Comparison of ENCODE assay signal across 12 cellular contexts in genomic region chr6:150144294-150144868, GRCh38. TPM values are rescaled to one million over a fixed set of nuclear protein-coding genes. Genes with fewer than 3 reads are reported as not detected.
A peak's percentile ranks its signal among the peaks of the same experiment; 100 is the strongest.
DNase-seq lines count a peak whose midpoint lies in the region; ATAC-seq, FAIRE-seq and TF ChIP-seq lines count a peak whose summit lies in the region.
"Had no signal": no experiment of that assay in that cellular context is flagged by ENCODE, and none has a peak within 500 bp of the region (broad histone marks: within the 10 kb centered on the region; RNA-seq: fewer than 3 reads in every experiment).

No MANE protein-coding gene starts in this region.

- intact Hi-C loops in uterus (cut with DNase I; ENCODE audit: low total_unique reads), result no loop called here

- H3K36me3 ChIP-seq in bronchial epithelial cell (ENCODE audit: control insufficient read depth, insufficient read depth, low read length) (peaks cover 9% of the 10 kb centered on the region), lung (ENCODE audit: control insufficient read depth in 2 of 2, insufficient read depth in 2 of 2, low read length in 2 of 2) (no peaks in the 10 kb centered on the region), uterus (no peaks in the 10 kb centered on the region)

- TF ChIP-seq CTCF in bronchial epithelial cell (IDR thresholded peaks at IDR 0.05; ENCODE audit: insufficient read depth, low read length, severe bottlenecking) (no peak), lung (IDR thresholded peaks at IDR 0.05; ENCODE audit: control extremely low read depth, extremely low read depth) (no peak), uterus (IDR thresholded peaks at IDR 0.05) (no peak), GM20000 (IDR thresholded peaks at IDR 0.05; ENCODE audit: extremely low read depth, missing control alignments) (no peak)

- no peak for DNase-seq in stimulated activated naive CD8-positive, alpha-beta T cell treated with anti-CD3 and anti-CD28 coated beads, Interleukin-15, amount 100 ng/mL, for 72 hours
- peak; percentile 60 for DNase-seq in bronchial epithelial cell (ENCODE audit: low read depth)
- DNase-seq in lung (ENCODE audit: low spot score), result no peak
- no peak for DNase-seq in uterus
- no peak for DNase-seq in GM20000 (ENCODE audit: low spot score)
- DNase-seq in stimulated activated CD4-positive, alpha-beta T cell treated with anti-CD3 and anti-CD28 coated beads, Interleukin-1b, Interleukin-23, amount 100 ng/mL, for 48 hours, result no peak
- DNase-seq: activated CD4-positive, CD25-positive, alpha-beta regulatory T cell treated with anti-CD3 and anti-CD28 coated beads, Interleukin-2, amount 50 U/mL, for 72 hours; kidney glomerular epithelial cell; stimulated activated CD4-positive, alpha-beta T cell treated with anti-CD3 and anti-CD28 coated beads, Interleukin-4, amount 100 ng/mL, for 4 hours had no signal

- H3K27ac ChIP-seq in lung (ENCODE audit: low read depth in 1 of 2, low read length in 1 of 2), result peak overlapping the region in 1 of 2 donors; percentile 82
- H3K27ac ChIP-seq in uterus, result no peak overlapping the region

- H3K4me1 ChIP-seq in lung (ENCODE audit: control insufficient read depth in 2 of 2, insufficient read depth in 2 of 2, low read length in 2 of 2), result peaks cover 3 to 7% of the 10 kb centered on the region in 2 donors
- H3K4me1 ChIP-seq in uterus, result peaks cover 0 to 16% of the 10 kb centered on the region in 2 donors

- peak overlapping the region; percentile 47 for H3K4me3 Mint-ChIP-seq in stimulated activated naive CD8-positive, alpha-beta T cell treated with anti-CD3 and anti-CD28 coated beads, Interleukin-15, Interleukin-2, amounts not matched to agents 100 ng/mL and 50 ng/mL, for 24 hours
- peak overlapping the region in 1 of 2 donors; percentile 61 for H3K4me3 Mint-ChIP-seq in stimulated activated naive CD8-positive, alpha-beta T cell treated with anti-CD3 and anti-CD28 coated beads, Interleukin-15, amount 100 ng/mL, for 72 hours

- no peak for TF ChIP-seq POLR2A in uterus (IDR thresholded peaks at IDR 0.05)

- FAIRE-seq in bronchial epithelial cell (lab: Jason Lieb, UNC), result no peak
- FAIRE-seq: D721Med had no signal

- 11 to 21% methylated on average over 6 of the region's 6 CpGs for WGBS in lung, 2 donors

- peaks cover 23% of the 10 kb centered on the region for H3K4me1 Mint-ChIP-seq in stimulated activated naive CD8-positive, alpha-beta T cell treated with anti-CD3 and anti-CD28 coated beads, Interleukin-15, Interleukin-2, amounts not matched to agents 100 ng/mL and 50 ng/mL, for 24 hours (ENCODE audit: low read depth)
- peaks cover 22% of the 10 kb centered on the region for H3K4me1 Mint-ChIP-seq in stimulated activated naive CD8-positive, alpha-beta T cell treated with anti-CD3 and anti-CD28 coated beads, Interleukin-15, amount 100 ng/mL, for 72 hours

- no peak overlapping the region for H3K27ac Mint-ChIP-seq in stimulated activated naive CD8-positive, alpha-beta T cell treated with anti-CD3 and anti-CD28 coated beads, Interleukin-15, Interleukin-2, amounts not matched to agents 100 ng/mL and 50 ng/mL, for 24 hours
- no peak overlapping the region for H3K27ac Mint-ChIP-seq in stimulated activated naive CD8-positive, alpha-beta T cell treated with anti-CD3 and anti-CD28 coated beads, Interleukin-15, amount 100 ng/mL, for 72 hours

- H3K9me3 ChIP-seq in lung (ENCODE audit: control insufficient read depth in 2 of 2, insufficient read depth in 1 of 2, low read length in 1 of 2), result peaks cover 0 to 4% of the 10 kb centered on the region in 2 donors
- no peaks in the 10 kb centered on the region for H3K9me3 ChIP-seq in uterus

- H3K4me3 ChIP-seq in bronchial epithelial cell (ENCODE audit: low read depth, low read length) (peak overlapping the region; percentile 76), lung (peak overlapping the region; percentile 52), uterus (no peak overlapping the region)

- H3K27me3 ChIP-seq in bronchial epithelial cell (ENCODE audit: control insufficient read depth, insufficient read depth, low read length), result no peaks in the 10 kb centered on the region
- no peaks in the 10 kb centered on the region for H3K27me3 ChIP-seq in lung (ENCODE audit: control insufficient read depth, insufficient read depth)
- H3K27me3 ChIP-seq in uterus, result peaks cover 5 to 15% of the 10 kb centered on the region in 2 donors

- no peaks in the 10 kb centered on the region for H3K36me3 Mint-ChIP-seq in stimulated activated naive CD8-positive, alpha-beta T cell treated with anti-CD3 and anti-CD28 coated beads, Interleukin-15, Interleukin-2, amounts not matched to agents 100 ng/mL and 50 ng/mL, for 24 hours (ENCODE audit: low read depth)

- H3K9me3 Mint-ChIP-seq in stimulated activated naive CD8-positive, alpha-beta T cell treated with anti-CD3 and anti-CD28 coated beads, Interleukin-15, Interleukin-2, amounts not matched to agents 100 ng/mL and 50 ng/mL, for 24 hours, result no peaks in the 10 kb centered on the region
- no peaks in the 10 kb centered on the region for H3K9me3 Mint-ChIP-seq in stimulated activated naive CD8-positive, alpha-beta T cell treated with anti-CD3 and anti-CD28 coated beads, Interleukin-15, amount 100 ng/mL, for 72 hours

- ATAC-seq in stimulated activated naive CD8-positive, alpha-beta T cell treated with anti-CD3 and anti-CD28 coated beads, Interleukin-15, amount 100 ng/mL, for 72 hours, result no peak
- ATAC-seq in lung (ENCODE audit: insufficient read depth, low FRiP score), result no peak
- no peak for ATAC-seq in GM18502 (IDR thresholded peaks at IDR 0.05; ENCODE audit: poor library complexity, unreplicated experiment)

- peaks cover 79% of the 10 kb centered on the region for H3K27me3 Mint-ChIP-seq in stimulated activated naive CD8-positive, alpha-beta T cell treated with anti-CD3 and anti-CD28 coated beads, Interleukin-15, Interleukin-2, amounts not matched to agents 100 ng/mL and 50 ng/mL, for 24 hours
- H3K27me3 Mint-ChIP-seq in stimulated activated naive CD8-positive, alpha-beta T cell treated with anti-CD3 and anti-CD28 coated beads, Interleukin-15, amount 100 ng/mL, for 72 hours, result peaks cover 87% of the 10 kb centered on the region

RNA-seq across cellular contexts. Expression of gene PPP1R14C, which starts 1.5 kb away (rescaled TPM):
- total RNA-seq in bronchial epithelial cell, result 72.1 and 80.0 TPM in 2 replicates
- total RNA-seq in lung, result 10 to 100 TPM; 20.1 to 68.4 TPM
- polyA plus RNA-seq in lung, result 10 to 100 TPM in 1 of 2 donors, 1 to 10 TPM in 1; 6.5 to 27.9 TPM
- total RNA-seq in uterus, result 1 to 10 TPM in 2 of 4 donors, not detected in 2; 2.1 to 2.9 TPM

Comparison
In these comparisons a context has a peak if more than half of its experiments do, and no peak if none do; other contexts are left out.
1. H3K4me3 ChIP-seq: peak in bronchial epithelial cell (single experiment) and lung (single experiment); none in uterus (0 of 2).
2. RNA of gene PPP1R14C, which starts 1.5 kb away (total RNA-seq): 72.1 to 80.0 TPM in bronchial epithelial cell and 20.1 to 68.4 TPM in lung; 2.1 to 2.9 TPM in uterus; every median in the first group is over 4 times any median in the second.